Comparison of ENCODE assay signal across 20 cellular contexts in the genomic region with DNA sequence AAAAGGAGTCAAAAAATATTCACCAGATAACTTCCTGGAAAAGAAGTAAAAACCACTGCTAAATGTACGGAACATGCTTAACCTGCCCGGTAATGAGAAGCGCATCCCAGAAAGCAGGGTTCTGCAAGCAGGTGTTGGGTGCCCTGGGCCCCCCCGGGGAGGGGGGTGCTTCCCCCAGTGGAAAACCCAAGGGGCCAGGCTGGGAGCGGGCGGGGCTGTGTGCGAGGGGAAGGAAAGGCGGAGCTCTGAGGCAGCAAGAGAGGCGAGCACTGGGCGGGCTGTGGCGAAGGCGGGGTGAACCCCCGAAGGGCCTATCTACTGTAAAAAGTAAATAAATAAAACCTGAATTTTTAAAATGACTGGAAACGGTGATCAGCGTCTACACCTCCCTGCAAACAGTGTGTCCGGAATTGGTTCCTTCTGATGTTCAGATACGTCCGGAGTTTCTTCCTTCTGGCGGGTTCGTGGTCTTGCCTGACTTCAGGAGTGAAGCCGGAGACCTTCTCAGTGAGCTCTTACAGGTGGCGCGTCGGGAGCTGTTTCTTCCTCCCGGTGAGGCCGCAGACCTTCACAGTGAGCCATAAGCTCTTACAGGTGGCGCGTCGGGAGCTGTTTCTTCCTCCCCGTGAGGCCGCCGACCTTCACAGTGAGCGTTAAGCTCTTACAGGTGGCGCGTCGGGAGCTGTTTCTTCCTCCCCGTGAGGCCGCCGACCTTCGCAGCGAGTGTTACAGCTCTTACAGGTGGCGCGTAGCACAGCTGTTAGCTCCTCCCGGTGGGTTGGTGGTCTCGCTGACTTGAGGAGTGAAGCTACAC. TPM values are rescaled to one million over a fixed set of nuclear protein-coding genes. Genes with fewer than 3 reads are reported as not detected.
DNase-seq lines count a peak whose midpoint lies in the region; ATAC-seq and TF ChIP-seq lines count a peak whose summit lies in the region.
"Had no signal": no experiment of that assay in that cellular context is flagged by ENCODE, and none has a peak within 500 bp of the region (broad histone marks: within the 10 kb centered on the region; RNA-seq: fewer than 3 reads in every experiment).

No MANE protein-coding gene starts in this region.

- H2BK12ac ChIP-seq in neuronal stem cell (ENCODE audit: low read length): peak overlapping the region; percentile 88

- no peak overlapping the region for H4K8ac ChIP-seq in neuronal stem cell (ENCODE audit: low read depth, low read length)

- H3K27me3 ChIP-seq in H7 (ENCODE audit: control insufficient read depth, insufficient read depth, low read length) (peaks cover 8% of the 10 kb centered on the region; the same call in 1 of the 2 replicates), iPS-15b (ENCODE audit: control insufficient read depth, insufficient read depth, low read length) (peaks cover 10% of the 10 kb centered on the region), neuronal stem cell (ENCODE audit: control insufficient read depth in 3 of 3, insufficient read depth in 3 of 3, low read depth in 1 of 3, low read length in 3 of 3) (peaks cover 0 to 16% (median 6%) of the 10 kb centered on the region in 3 experiments), WERI-Rb-1 (ENCODE audit: insufficient read depth, low read depth, severe bottlenecking) (no peaks in the 10 kb centered on the region), body of pancreas (no peaks in the 10 kb centered on the region)

- H3K18ac ChIP-seq in neuronal stem cell (ENCODE audit: low read length): peak overlapping the region; percentile 52

- intact Hi-C loops in body of pancreas (cut with DNase I): no loop called here

- no CpG with 5 or more reads among the region's 45 CpGs for WGBS in neuronal stem cell (ENCODE audit: extremely low coverage in 2 of 2, insufficient read length in 2 of 2, insufficient replicate concordance in 1 of 2), 2 donors
- 85 to 91% methylated on average over 44 to 45 of the region's 45 CpGs for WGBS in body of pancreas, 2 donors

- DNase-seq in H7 (no peak), neuronal stem cell (ENCODE audit: low spot score) (no peak), WERI-Rb-1 (no peak), body of pancreas (no peak)
- no peak for DNase-seq in central memory CD8-positive, alpha-beta T cell (ENCODE audit: low spot score in 2 of 2)
- DNase-seq: DMS79 treated with DMSO at 0.1 percent for 48 hours, NCI-H1105, NCI-H2029, NCI-H446, PC-9, SIG-M5 had no signal

- TF ChIP-seq CTCF in WERI-Rb-1 (IDR thresholded peaks at IDR 0.05; ENCODE audit: low read depth, low read length) (no peak), body of pancreas (IDR thresholded peaks at IDR 0.05) (no peak)

- H3K9me3 ChIP-seq in iPS-15b (ENCODE audit: control insufficient read depth, insufficient read depth, low read length) (no peaks in the 10 kb centered on the region), neuronal stem cell (replicated peaks in 1 of 2; ENCODE audit: control insufficient read depth in 2 of 2, insufficient read depth in 1 of 2, low read depth in 1 of 2, low read length in 2 of 2) (peaks cover 3 to 8% of the 10 kb centered on the region in 2 donors), WERI-Rb-1 (ENCODE audit: severe bottlenecking) (no peaks in the 10 kb centered on the region), body of pancreas (no peaks in the 10 kb centered on the region)
- H3K9me3 ChIP-seq: thoracic aorta had no signal

- H3K9ac ChIP-seq in iPS-15b (ENCODE audit: low read depth, low read length) (no peak overlapping the region), neuronal stem cell (ENCODE audit: low read depth, low read length, poor library complexity) (peak overlapping the region; percentile 50)

- no peak overlapping the region for H3K23ac ChIP-seq in neuronal stem cell (ENCODE audit: low read depth, low read length, poor library complexity)

- H3K4me3 ChIP-seq in H7 (ENCODE audit: insufficient read depth, low read depth, low read length): peak overlapping the region; percentile 13; the same call in 1 of the 2 replicates
- H3K4me3 ChIP-seq in iPS-15b (ENCODE audit: low read depth, low read length): peak overlapping the region; percentile 37
- H3K4me3 ChIP-seq in neuronal stem cell (ENCODE audit: low read length in 2 of 2): no peak overlapping the region
- H3K4me3 ChIP-seq in WERI-Rb-1 (ENCODE audit: low read depth, low read length): no peak overlapping the region
- no peak overlapping the region for H3K4me3 ChIP-seq in body of pancreas
- H3K4me3 ChIP-seq: PC-9, thoracic aorta had no signal

- peak overlapping the region; percentile 70 for H3K27ac Mint-ChIP-seq in central memory CD8-positive, alpha-beta T cell (ENCODE audit: low read depth)
- H3K27ac Mint-ChIP-seq: T-cell had no signal

- no peaks in the 10 kb centered on the region for H3K9me3 Mint-ChIP-seq in central memory CD8-positive, alpha-beta T cell
- H3K9me3 Mint-ChIP-seq: activated naive CD4-positive, alpha-beta T cell treated with anti-CD3 and anti-CD28 coated beads, Interleukin-2, amount 10 ng/mL, durations not matched to agents 7 days and 5 days; CD8-positive, alpha-beta memory T cell; T-cell had no signal

- H3K27me3 Mint-ChIP-seq in central memory CD8-positive, alpha-beta T cell: peaks cover 18% of the 10 kb centered on the region

- H3K4me1 ChIP-seq in iPS-15b (ENCODE audit: control insufficient read depth, insufficient read depth, low read length) (no peaks in the 10 kb centered on the region), neuronal stem cell (ENCODE audit: control insufficient read depth in 2 of 2, insufficient read depth in 1 of 2, low read depth in 1 of 2, low read length in 2 of 2) (peaks cover 7% of the 10 kb centered on the region in 2 donors), body of pancreas (peaks cover 7% of the 10 kb centered on the region)

- H3K27ac ChIP-seq in neuronal stem cell (replicated peaks; ENCODE audit: low read length): no peak overlapping the region
- H3K27ac ChIP-seq in WERI-Rb-1: no peak overlapping the region
- no peak overlapping the region for H3K27ac ChIP-seq in body of pancreas
- H3K27ac ChIP-seq: PC-9, thoracic aorta had no signal

- H2BK15ac ChIP-seq in neuronal stem cell (ENCODE audit: low read length): no peak overlapping the region

- peaks cover 8% of the 10 kb centered on the region for H3K4me1 Mint-ChIP-seq in central memory CD8-positive, alpha-beta T cell

- H2AFZ ChIP-seq in neuronal stem cell (ENCODE audit: low read length): no peak overlapping the region
- H2AFZ ChIP-seq: PC-9 had no signal

- no peak overlapping the region for H3K4ac ChIP-seq in neuronal stem cell (ENCODE audit: low read length)

- no peak overlapping the region for H3K14ac ChIP-seq in neuronal stem cell (ENCODE audit: low read length)

- H3K36me3 ChIP-seq in H7 (replicated peaks; ENCODE audit: control insufficient read depth, insufficient read depth, low read length) (no peaks in the 10 kb centered on the region), iPS-15b (ENCODE audit: control insufficient read depth, insufficient read depth, low read length) (no peaks in the 10 kb centered on the region), neuronal stem cell (replicated peaks in 1 of 2; ENCODE audit: control insufficient read depth in 2 of 2, insufficient read depth in 2 of 2, low read length in 2 of 2) (no peaks in the 10 kb centered on the region), WERI-Rb-1 (no peaks in the 10 kb centered on the region), body of pancreas (replicated peaks in 1 of 2; ENCODE audit: insufficient read depth in 1 of 2, low read depth in 2 of 2) (no peaks in the 10 kb centered on the region)
- H3K36me3 ChIP-seq: thoracic aorta had no signal

- no peak overlapping the region for H4K91ac ChIP-seq in neuronal stem cell (ENCODE audit: low read depth, low read length, poor library complexity)

- no peak for ATAC-seq in central memory CD8-positive, alpha-beta T cell (replicated peaks; ENCODE audit: extremely low read depth, poor library complexity, severe bottlenecking)
- ATAC-seq in GM21786 (IDR thresholded peaks at IDR 0.05; ENCODE audit: unreplicated experiment): no peak
- ATAC-seq in body of pancreas: no peak
- ATAC-seq in GM18907 (IDR thresholded peaks at IDR 0.05; ENCODE audit: unreplicated experiment): no peak
- ATAC-seq: T-cell had no signal

- H3K4me3 Mint-ChIP-seq in central memory CD8-positive, alpha-beta T cell: no peak overlapping the region
- H3K4me3 Mint-ChIP-seq: activated naive CD4-positive, alpha-beta T cell treated with anti-CD3 and anti-CD28 coated beads, Interleukin-2, amount 10 ng/mL, durations not matched to agents 7 days and 5 days; T-cell had no signal

- no peak overlapping the region for H2AK5ac ChIP-seq in neuronal stem cell (ENCODE audit: low read depth, low read length)

- TF ChIP-seq POLR2A in body of pancreas (IDR thresholded peaks at IDR 0.05): no peak

- peak overlapping the region; percentile 22 for H3K4me2 ChIP-seq in neuronal stem cell (ENCODE audit: insufficient read depth, low read length, poor library complexity, severe bottlenecking)
- H3K4me2 ChIP-seq: PC-9 had no signal

- H3K36me3 Mint-ChIP-seq in central memory CD8-positive, alpha-beta T cell (ENCODE audit: insufficient read depth): peaks cover 4% of the 10 kb centered on the region
- H3K36me3 Mint-ChIP-seq: activated naive CD4-positive, alpha-beta T cell treated with anti-CD3 and anti-CD28 coated beads, Interleukin-2, amount 10 ng/mL, durations not matched to agents 7 days and 5 days; T-cell had no signal

- H3K79me1 ChIP-seq in neuronal stem cell (ENCODE audit: low read depth, low read length): peaks cover 2% of the 10 kb centered on the region

- H2BK120ac ChIP-seq in neuronal stem cell (ENCODE audit: low read depth, low read length): no peak overlapping the region

- H2BK5ac ChIP-seq in neuronal stem cell (ENCODE audit: low read length): no peak overlapping the region

RNA-seq across cellular contexts. Expression of a gene that starts 13.4 kb away (rescaled TPM):
- total RNA-seq in H7 (2014; rRNA removed; shearing (Covaris generic)): 1.6 TPM in 1 of 2 replicates, not detected in the other
- 2.1 TPM for polyA plus RNA-seq in neuronal stem cell (2013, experiment 1 of 2)
- 2.0 TPM for polyA plus RNA-seq in neuronal stem cell (2013, experiment 2 of 2)
- under 1 TPM in 1 of 2 donors, not detected in 1; 0.33 TPM for total RNA-seq in body of pancreas
- total RNA-seq: CD8-positive, alpha-beta memory T cell; LHCN-M2; lung microvascular endothelial cell had no signal
- polyA plus RNA-seq: CD8-positive, alpha-beta memory T cell had no signal

RNA-seq across cellular contexts. Expression of a gene that starts 42.3 kb away (rescaled TPM):
- 35.5 and 41.5 TPM in 2 replicates for total RNA-seq in H7 (2014; rRNA removed; shearing (Covaris generic))
- polyA plus RNA-seq in neuronal stem cell (2013, experiment 1 of 2): 38.2 TPM
- polyA plus RNA-seq in neuronal stem cell (2013, experiment 2 of 2): 37.5 TPM
- total RNA-seq in body of pancreas: 1 to 10 TPM; 4.4 to 9.6 TPM

RNA-seq across cellular contexts. Expression of a gene that starts 44.1 kb away (rescaled TPM):
- total RNA-seq in H7 (2014; rRNA removed; shearing (Covaris generic)): 127 and 143 TPM in 2 replicates
- polyA plus RNA-seq in neuronal stem cell (2013, experiment 1 of 2): 19.3 TPM
- 19.1 TPM for polyA plus RNA-seq in neuronal stem cell (2013, experiment 2 of 2)
- 100 to 1,000 TPM in 1 of 2 donors, 10 to 100 TPM in 1; 72.1 to 339 TPM for total RNA-seq in body of pancreas

Comparison
In these comparisons a context has a peak if more than half of its experiments do, and no peak if none do; other contexts are left out.
1. H3K4me3 ChIP-seq: peak in H7 (single experiment) and iPS-15b (single experiment); none in neuronal stem cell (0 of 2), WERI-Rb-1 (single experiment) and body of pancreas (0 of 2).